Comparison of ENCODE assay signal across 19 cellular contexts in the genomic region with DNA sequence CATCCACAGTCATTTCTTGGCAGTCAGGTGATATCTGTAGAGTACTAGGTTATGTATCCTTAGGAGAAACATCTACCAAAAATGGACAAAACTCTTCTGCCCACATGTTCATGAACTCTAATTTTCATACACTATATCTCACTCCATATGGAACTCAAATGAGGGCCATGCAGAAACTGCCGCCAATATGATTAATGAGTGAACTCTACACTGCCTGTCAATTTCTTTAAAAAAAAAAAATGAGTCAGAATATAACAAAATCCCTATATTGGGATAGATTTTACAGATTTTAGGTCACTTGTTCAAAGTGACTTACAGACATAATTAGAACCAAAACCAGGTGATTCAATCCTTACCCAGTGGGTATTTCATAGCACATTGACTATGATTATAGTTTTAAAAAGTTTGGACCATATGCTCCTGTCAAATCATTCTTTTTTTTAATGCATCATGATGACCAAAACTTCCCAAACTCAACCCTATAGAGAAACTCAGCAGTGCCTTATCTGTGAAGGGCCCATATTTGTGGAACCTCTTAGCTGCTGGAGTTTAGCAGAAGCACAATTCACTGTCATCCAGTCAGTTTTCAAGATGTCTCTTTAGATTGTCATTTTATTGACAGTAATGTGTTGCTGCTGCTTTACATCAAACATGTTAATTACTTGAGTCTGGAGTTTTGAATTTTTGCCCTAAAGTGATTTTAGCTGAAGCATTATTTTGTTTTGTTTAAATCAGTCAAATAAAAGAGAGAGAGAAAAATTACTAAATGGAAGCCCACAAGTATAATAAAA. TPM values are rescaled to one million over a fixed set of nuclear protein-coding genes. Genes with fewer than 3 reads are reported as not detected.
DNase-seq lines count a peak whose midpoint lies in the region; ATAC-seq and TF ChIP-seq lines count a peak whose summit lies in the region.
"Had no signal": no experiment of that assay in that cellular context is flagged by ENCODE, and none has a peak within 500 bp of the region (broad histone marks: within the 10 kb centered on the region; RNA-seq: fewer than 3 reads in every experiment).

No MANE protein-coding gene starts in this region.

- H3K4me2 ChIP-seq in SK-N-SH: no peak overlapping the region

- no peak overlapping the region for H2AFZ ChIP-seq in SK-N-SH (ENCODE audit: low read depth)

- H3K27ac ChIP-seq in SK-N-SH (ENCODE audit: low read depth in 2 of 2, low read length in 1 of 2): peak overlapping the region in 1 of 2 experiments; percentile 98; a peak in 2 of 4 replicates
- H3K27ac ChIP-seq: RWPE1 had no signal

- ATAC-seq in activated T-cell treated with anti-CD3 and anti-CD28 coated beads, Interleukin-2, amount 50 U/mL, for 72 hours (replicated peaks in 1 of 2): peak; percentile 41 to 66
- ATAC-seq in stimulated activated naive CD8-positive, alpha-beta T cell treated with anti-CD3 and anti-CD28 coated beads, Interleukin-15, amount 100 ng/mL, for 72 hours: peak; percentile 51
- ATAC-seq: PC-3 had no signal

- no peaks in the 10 kb centered on the region for H3K9me3 ChIP-seq in SK-N-SH

- H3K9me3 Mint-ChIP-seq in activated T-cell treated with anti-CD3 and anti-CD28 coated beads, Interleukin-2, amount 50 U/mL, for 72 hours: no peaks in the 10 kb centered on the region
- H3K9me3 Mint-ChIP-seq in activated naive CD8-positive, alpha-beta T cell treated with anti-CD3 and anti-CD28 coated beads for 36 hours: no peaks in the 10 kb centered on the region
- H3K9me3 Mint-ChIP-seq in stimulated activated naive CD8-positive, alpha-beta T cell treated with anti-CD3 and anti-CD28 coated beads, Interleukin-15, amount 100 ng/mL, for 72 hours: no peaks in the 10 kb centered on the region
- H3K9me3 Mint-ChIP-seq: CD4-positive, CD25-positive, alpha-beta regulatory T cell had no signal

- TF ChIP-seq CTCF in SK-N-SH (IDR thresholded peaks at IDR 0.05): no peak

- H3K27me3 Mint-ChIP-seq in activated T-cell treated with anti-CD3 and anti-CD28 coated beads, Interleukin-2, amount 50 U/mL, for 72 hours (ENCODE audit: low read depth): no peaks in the 10 kb centered on the region
- no peaks in the 10 kb centered on the region for H3K27me3 Mint-ChIP-seq in activated naive CD8-positive, alpha-beta T cell treated with anti-CD3 and anti-CD28 coated beads for 36 hours
- no peaks in the 10 kb centered on the region for H3K27me3 Mint-ChIP-seq in stimulated activated naive CD8-positive, alpha-beta T cell treated with anti-CD3 and anti-CD28 coated beads, Interleukin-15, amount 100 ng/mL, for 72 hours

- H3K9ac ChIP-seq in SK-N-SH: no peak overlapping the region

- peaks cover 77% of the 10 kb centered on the region for H3K4me1 Mint-ChIP-seq in activated T-cell treated with anti-CD3 and anti-CD28 coated beads, Interleukin-2, amount 50 U/mL, for 72 hours (ENCODE audit: low read depth)
- H3K4me1 Mint-ChIP-seq in activated naive CD8-positive, alpha-beta T cell treated with anti-CD3 and anti-CD28 coated beads for 36 hours: peaks cover 84% of the 10 kb centered on the region
- peaks cover 72% of the 10 kb centered on the region for H3K4me1 Mint-ChIP-seq in stimulated activated naive CD8-positive, alpha-beta T cell treated with anti-CD3 and anti-CD28 coated beads, Interleukin-15, amount 100 ng/mL, for 72 hours

- no peaks in the 10 kb centered on the region for H3F3A ChIP-seq in SK-N-SH (replicated peaks; ENCODE audit: insufficient read depth)

- H4K20me1 ChIP-seq in SK-N-SH (ENCODE audit: insufficient read depth): no peaks in the 10 kb centered on the region

- TF ChIP-seq RAD21 in SK-N-SH (IDR thresholded peaks at IDR 0.05; ENCODE audit: low read length): peak; percentile 48

- H3K9me2 ChIP-seq in SK-N-SH: no peaks in the 10 kb centered on the region

- H3K4me3 Mint-ChIP-seq in activated T-cell treated with anti-CD3 and anti-CD28 coated beads, Interleukin-2, amount 50 U/mL, for 72 hours: peak overlapping the region in 1 of 2 donors; percentile 50
- no peak overlapping the region for H3K4me3 Mint-ChIP-seq in activated naive CD8-positive, alpha-beta T cell treated with anti-CD3 and anti-CD28 coated beads for 36 hours
- H3K4me3 Mint-ChIP-seq in stimulated activated naive CD8-positive, alpha-beta T cell treated with anti-CD3 and anti-CD28 coated beads, Interleukin-15, amount 100 ng/mL, for 72 hours: peak overlapping the region in 1 of 2 donors; percentile 55
- H3K4me3 Mint-ChIP-seq: CD4-positive, CD25-positive, alpha-beta regulatory T cell had no signal

- CTCF ChIA-PET in SK-N-SH (lab: Yijun Ruan, JAX): interaction anchor here (1.0 to 1.4 kb wide), 4 partner anchors 10 to 634 kb away, joined by 3 to 5 read pairs (median 4); a partner anchor contains a TSS

- POLR2A ChIA-PET in SK-N-SH (lab: Yijun Ruan, JAX): interaction anchor here (1.4 kb wide), 1 partner anchor 11 kb away, joined by 6 read pairs; a partner anchor contains a TSS

- no peaks in the 10 kb centered on the region for H3K79me2 ChIP-seq in SK-N-SH (ENCODE audit: insufficient read depth)

- H3K36me3 Mint-ChIP-seq in activated T-cell treated with anti-CD3 and anti-CD28 coated beads, Interleukin-2, amount 50 U/mL, for 72 hours (ENCODE audit: insufficient read depth in 2 of 2): peaks cover 2 to 33% of the 10 kb centered on the region in 2 donors
- peaks cover 63% of the 10 kb centered on the region for H3K36me3 Mint-ChIP-seq in activated naive CD8-positive, alpha-beta T cell treated with anti-CD3 and anti-CD28 coated beads for 36 hours
- H3K36me3 Mint-ChIP-seq: CD4-positive, CD25-positive, alpha-beta regulatory T cell had no signal

- no peaks in the 10 kb centered on the region for H3K27me3 ChIP-seq in SK-N-SH (ENCODE audit: insufficient read depth)

- peak overlapping the region; percentile 69 for H3K27ac Mint-ChIP-seq in activated T-cell treated with anti-CD3 and anti-CD28 coated beads, Interleukin-2, amount 50 U/mL, for 72 hours
- H3K27ac Mint-ChIP-seq in activated naive CD8-positive, alpha-beta T cell treated with anti-CD3 and anti-CD28 coated beads for 36 hours: peak overlapping the region; percentile 32
- peak overlapping the region in 1 of 2 donors; percentile 83 for H3K27ac Mint-ChIP-seq in stimulated activated naive CD8-positive, alpha-beta T cell treated with anti-CD3 and anti-CD28 coated beads, Interleukin-15, amount 100 ng/mL, for 72 hours
- H3K27ac Mint-ChIP-seq: CD4-positive, CD25-positive, alpha-beta regulatory T cell had no signal

- TF ChIP-seq EP300 in SK-N-SH (IDR thresholded peaks at IDR 0.05; ENCODE audit: borderline replicate concordance in 1 of 2, low read depth in 1 of 2, low read length in 1 of 2): peak; percentile 33 to 100; a peak in 3 of 4 replicates

- H3K4me3 ChIP-seq in SK-N-SH (ENCODE audit: low read depth in 2 of 2, low read length in 1 of 2): no peak overlapping the region

- no peak for DNase-seq in activated T-cell treated with anti-CD3 and anti-CD28 coated beads, Interleukin-2, amount 50 U/mL, for 72 hours
- DNase-seq in activated T-cell treated with anti-CD3 and anti-CD28 coated beads for 4 hours (no peak), SK-N-SH (peak; percentile 32), nucleus accumbens (lab: John Stamatoyannopoulos, UW) (no peak), NCI-H1092 treated with DMSO at 0.1 percent for 48 hours (lab: John Stamatoyannopoulos, UW) (no peak)
- DNase-seq in activated naive CD8-positive, alpha-beta T cell treated with anti-CD3 and anti-CD28 coated beads for 36 hours: no peak
- no peak for DNase-seq in stimulated activated naive CD8-positive, alpha-beta T cell treated with anti-CD3 and anti-CD28 coated beads, Interleukin-15, amount 100 ng/mL, for 72 hours
- DNase-seq: ACHN; Calu3; CD4-positive, CD25-positive, alpha-beta regulatory T cell; H7; NCI-H1048; NCI-H146; NCI-H2081; NCI-H510A; NCI-H774; PC-3 had no signal

- WGBS in SK-N-SH (ENCODE audit: low lambda C conversion rate): 95% methylated on average over 1 of the region's 1 CpG

- H3K36me3 ChIP-seq in SK-N-SH (replicated peaks in 1 of 2; ENCODE audit: control insufficient read depth in 1 of 2, insufficient read depth in 2 of 2, low read length in 1 of 2): peaks cover 0 to 40% of the 10 kb centered on the region in 2 experiments

- peaks cover 0 to 33% of the 10 kb centered on the region in 2 experiments; a peak in 3 of 4 replicates for H3K4me1 ChIP-seq in SK-N-SH (ENCODE audit: control insufficient read depth in 1 of 2, insufficient read depth in 2 of 2, low read depth in 1 of 2, low read length in 1 of 2)

TF ChIP-seq in SK-N-SH, 30 proteins besides CTCF, POLR2A, EP300 and RAD21 (continues in another document):
- TF ChIP-seq MEF2A (IDR thresholded peaks at IDR 0.05; ENCODE audit: borderline replicate concordance, low read depth) (no peak), ELF1 (IDR thresholded peaks at IDR 0.05) (no peak), NFIC (IDR thresholded peaks at IDR 0.05; ENCODE audit: borderline replicate concordance) (peak; percentile 34; the same call in 1 of the 2 replicates), SMC3 (IDR thresholded peaks at IDR 0.05; ENCODE audit: low read depth, low read length) (peak; percentile 26; the same call in 1 of the 2 replicates), MXI1 (IDR thresholded peaks at IDR 0.05; ENCODE audit: low read depth, low read length) (peak; percentile 84), CHD2 (IDR thresholded peaks at IDR 0.05; ENCODE audit: low read length, partially characterized antibody) (peak; percentile 94), TCF12 (IDR thresholded peaks at IDR 0.05) (peak; percentile 86), TAF1 (IDR thresholded peaks at IDR 0.05; ENCODE audit: borderline replicate concordance, low read depth, low read length) (no peak), POLR2AphosphoS5 (IDR thresholded peaks at IDR 0.05; ENCODE audit: low read depth, low read length) (peak; percentile 75; the same call in 1 of the 2 replicates), TEAD4 (IDR thresholded peaks at IDR 0.05; ENCODE audit: borderline replicate concordance, insufficient read depth) (peak; percentile 70; the same call in 1 of the 2 replicates), FOXM1 (IDR thresholded peaks at IDR 0.05; ENCODE audit: low read depth) (no peak), YY1 (IDR thresholded peaks at IDR 0.05; ENCODE audit: low read depth) (no peak), FOSL2 (IDR thresholded peaks at IDR 0.05; ENCODE audit: borderline replicate concordance, low read depth) (no peak), FOXJ3 (CRISPR knock-in tag; IDR thresholded peaks at IDR 0.05) (peak; percentile 95), GATA2 (CRISPR knock-in tag; IDR thresholded peaks at IDR 0.05) (peak; percentile 98)
- TF ChIP-seq, protein P1, sequence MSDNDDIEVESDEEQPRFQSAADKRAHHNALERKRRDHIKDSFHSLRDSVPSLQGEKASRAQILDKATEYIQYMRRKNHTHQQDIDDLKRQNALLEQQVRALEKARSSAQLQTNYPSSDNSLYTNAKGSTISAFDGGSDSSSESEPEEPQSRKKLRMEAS (IDR thresholded peaks at IDR 0.05; ENCODE audit: low read depth): no peak

RNA-seq across cellular contexts. Expression of a gene that starts 11.1 kb away (rescaled TPM):
- total RNA-seq in activated T-cell treated with anti-CD3 and anti-CD28 coated beads, Interleukin-2, amount 50 U/mL, for 72 hours: 10 to 100 TPM; 15.3 to 24.0 TPM
- 2.1 and 4.1 TPM in 2 replicates for polyA plus RNA-seq in SK-N-SH (2012; rRNA removed)
- 5.1 and 6.0 TPM in 2 replicates for polyA plus RNA-seq in SK-N-SH (2012; cell fraction: cytosol; rRNA removed)
- 1.3 and 2.1 TPM in 2 replicates for polyA plus RNA-seq in SK-N-SH (2012; cell fraction: nucleus; rRNA removed)
- 10 to 100 TPM; 89.3 to 93.6 TPM for total RNA-seq in activated naive CD8-positive, alpha-beta T cell treated with anti-CD3 and anti-CD28 coated beads for 36 hours
- total RNA-seq: Calu3, MCF 10A, PC-3 had no signal
